20 cellular contexts compared by ENCODE assay signal in genomic region chr6:169917153-169917552, GRCh38.
"Had no signal": no experiment of that assay in that cellular context is flagged by ENCODE, and none has a peak within 500 bp of the region (broad histone marks: within the 10 kb centered on the region; RNA-seq: fewer than 3 reads in every experiment).

No MANE protein-coding gene starts in this region.

- DNase-seq: Karpas-422, KG1, MG63, NCI-H1092, NCI-H1436, NCI-H187, NCI-H2029, NCI-H2081 treated with DMSO at 0.1 percent for 48 hours, NCI-H2171, NCI-H226, NCI-H446, NCI-H510A, NCI-H524 treated with DMSO at 0.1 percent for 48 hours, NCI-H69, NCI-H774, SHP77, SK-N-SH had no signal

- FAIRE-seq: HTR-8/SVneo had no signal

- H3K27ac ChIP-seq: HL-60, RWPE1 had no signal

- H3K4me3 ChIP-seq: MG63 had no signal

- H3K27me3 ChIP-seq: MG63 had no signal

- H3K9ac ChIP-seq: SK-N-SH had no signal

- H3K4me2 ChIP-seq: SK-N-SH had no signal

- H3K36me3 ChIP-seq: MG63 had no signal

- H3K9me3 ChIP-seq: MG63, SK-N-SH had no signal
